14 cellular contexts compared by ENCODE assay signal in genomic region chr16:74608381-74608780, GRCh38. TPM values are rescaled to one million over a fixed set of nuclear protein-coding genes. Genes with fewer than 3 reads are reported as not detected.
DNase-seq lines count a peak whose midpoint lies in the region; ATAC-seq lines count a peak whose summit lies in the region.
"Had no signal": no experiment of that assay in that cellular context is flagged by ENCODE, and none has a peak within 500 bp of the region (broad histone marks: within the 10 kb centered on the region; RNA-seq: fewer than 3 reads in every experiment).

No MANE protein-coding gene starts in this region.

- peak overlapping the region; percentile 85 for H3K27ac Mint-ChIP-seq in activated naive CD4-positive, alpha-beta T cell treated with anti-CD3 and anti-CD28 coated beads, Interleukin-2, amount 10 ng/mL, durations not matched to agents 7 days and 5 days
- H3K27ac Mint-ChIP-seq in T-helper 17 cell: peak overlapping the region; percentile 95
- H3K27ac Mint-ChIP-seq: activated B cell treated with CpG ODN at 0.5 μM for 24 hours had no signal

- H3K4me3 Mint-ChIP-seq in activated naive CD4-positive, alpha-beta T cell treated with anti-CD3 and anti-CD28 coated beads, Interleukin-2, amount 10 ng/mL, durations not matched to agents 7 days and 5 days: peak overlapping the region; percentile 28
- peak overlapping the region; percentile 84 for H3K4me3 Mint-ChIP-seq in T-helper 17 cell

- peaks cover 26% of the 10 kb centered on the region for H3K36me3 Mint-ChIP-seq in activated naive CD4-positive, alpha-beta T cell treated with anti-CD3 and anti-CD28 coated beads, Interleukin-2, amount 10 ng/mL, durations not matched to agents 7 days and 5 days
- H3K36me3 Mint-ChIP-seq in T-helper 17 cell (ENCODE audit: low read depth): no peaks in the 10 kb centered on the region

- DNase-seq in activated naive CD4-positive, alpha-beta T cell treated with anti-CD3 and anti-CD28 coated beads, Interleukin-2, amount 10 ng/mL, durations not matched to agents 7 days and 5 days: no peak
- no peak for DNase-seq in activated naive CD4-positive, alpha-beta T cell treated with anti-CD3 and anti-CD28 coated beads, Interleukin-2, amount 50 U/mL, for 16 hours
- DNase-seq in T-helper 17 cell (no peak), left lobe of liver (ENCODE audit: low spot score) (no peak), NCI-H2227 (lab: John Stamatoyannopoulos, UW; ENCODE audit: unreplicated experiment) (no peak), GDM1 (lab: John Stamatoyannopoulos, UW) (no peak)
- DNase-seq: activated B cell treated with CpG ODN at 0.5 μM for 24 hours, activated gamma-delta T cell, foreskin melanocyte, NCI-H1105, thyroid gland had no signal

- peaks cover 3% of the 10 kb centered on the region for H3K9me3 Mint-ChIP-seq in activated naive CD4-positive, alpha-beta T cell treated with anti-CD3 and anti-CD28 coated beads, Interleukin-2, amount 10 ng/mL, durations not matched to agents 7 days and 5 days
- H3K9me3 Mint-ChIP-seq: activated B cell treated with CpG ODN at 0.5 μM for 24 hours had no signal

- H3K4me3 ChIP-seq in iPS-20b (ENCODE audit: low read length) (no peak overlapping the region), skeletal muscle tissue (ENCODE audit: low read length in 3 of 3) (no peak overlapping the region)
- H3K4me3 ChIP-seq: thyroid gland had no signal

- H3K9me3 ChIP-seq in T-helper 17 cell (ENCODE audit: control insufficient read depth, low read length, poor library complexity, severe bottlenecking): no peaks in the 10 kb centered on the region
- no peaks in the 10 kb centered on the region for H3K9me3 ChIP-seq in iPS-20b (ENCODE audit: insufficient read depth, low read depth, low read length)
- H3K9me3 ChIP-seq in skeletal muscle tissue (ENCODE audit: control insufficient read depth in 3 of 3, low read length in 3 of 3): no peaks in the 10 kb centered on the region
- H3K9me3 ChIP-seq: thyroid gland had no signal

- ATAC-seq in T-helper 17 cell: no peak
- ATAC-seq in left lobe of liver: no peak
- ATAC-seq: SK-N-SH treated with all-trans-retinoic acid at 6 μM for 48 hours had no signal

- H3K4me1 ChIP-seq in iPS-20b (ENCODE audit: insufficient read depth, low read length): peaks cover 15% of the 10 kb centered on the region; the same call in 1 of the 2 replicates
- H3K4me1 ChIP-seq in skeletal muscle tissue (ENCODE audit: control insufficient read depth in 3 of 3, insufficient read depth in 3 of 3, low read length in 3 of 3): peaks cover 18 to 30% (median 29%) of the 10 kb centered on the region in 3 donors

- CTCF ChIA-PET in activated naive CD4-positive, alpha-beta T cell treated with anti-CD3 and anti-CD28 coated beads, Interleukin-2, amount 10 ng/mL, durations not matched to agents 7 days and 5 days (lab: Charles Lee): interaction anchor here (1.1 kb wide), 1 partner anchor 15 kb away, joined by 3 read pairs; no protein-coding TSS in a partner anchor

- H3K9ac ChIP-seq in iPS-20b (ENCODE audit: low read depth, low read length) (peak overlapping the region; percentile 94; the same call in 1 of the 2 replicates), skeletal muscle tissue (ENCODE audit: low read depth in 1 of 3, low read length in 3 of 3) (no peak overlapping the region)

- H3K27ac ChIP-seq in iPS-20b (ENCODE audit: low read length) (no peak overlapping the region), skeletal muscle tissue (ENCODE audit: low read depth, low read length) (peak overlapping the region; percentile 38)
- H3K27ac ChIP-seq: thyroid gland had no signal

- H3K27me3 ChIP-seq in iPS-20b (ENCODE audit: insufficient read depth, low read length) (no peaks in the 10 kb centered on the region), skeletal muscle tissue (ENCODE audit: control insufficient read depth in 3 of 3, insufficient read depth in 3 of 3, low read length in 3 of 3) (no peaks in the 10 kb centered on the region)
- H3K27me3 ChIP-seq: thyroid gland had no signal

- no peaks in the 10 kb centered on the region for H3K27me3 Mint-ChIP-seq in activated naive CD4-positive, alpha-beta T cell treated with anti-CD3 and anti-CD28 coated beads, Interleukin-2, amount 10 ng/mL, durations not matched to agents 7 days and 5 days
- no peaks in the 10 kb centered on the region for H3K27me3 Mint-ChIP-seq in T-helper 17 cell
- H3K27me3 Mint-ChIP-seq: activated B cell treated with CpG ODN at 0.5 μM for 24 hours had no signal

- peaks cover 60% of the 10 kb centered on the region for H3K4me1 Mint-ChIP-seq in activated naive CD4-positive, alpha-beta T cell treated with anti-CD3 and anti-CD28 coated beads, Interleukin-2, amount 10 ng/mL, durations not matched to agents 7 days and 5 days
- H3K4me1 Mint-ChIP-seq in T-helper 17 cell: peaks cover 40% of the 10 kb centered on the region

- no peaks in the 10 kb centered on the region for H3K36me3 ChIP-seq in iPS-20b (ENCODE audit: insufficient read depth, low read depth, low read length)
- H3K36me3 ChIP-seq in skeletal muscle tissue (ENCODE audit: control insufficient read depth in 3 of 3, insufficient read depth in 3 of 3, low read length in 3 of 3): no peaks in the 10 kb centered on the region
- H3K36me3 ChIP-seq: thyroid gland had no signal

RNA-seq across cellular contexts. Expression of gene GLG1, which starts 1.5 kb away (rescaled TPM):
- total RNA-seq in T-helper 17 cell: 100 to 1,000 TPM; 166 to 180 TPM
- 97.1 TPM for total RNA-seq in skeletal muscle tissue
- 49.6 TPM for total RNA-seq in left lobe of liver

RNA-seq across cellular contexts. Expression of gene RFWD3, which starts 58.3 kb away (rescaled TPM):
- total RNA-seq in T-helper 17 cell: 10 to 100 TPM; 34.2 to 61.2 TPM
- total RNA-seq in skeletal muscle tissue: 17.7 TPM
- total RNA-seq in left lobe of liver: 8.8 TPM
